ENCODE assay signal across 16 cellular contexts in genomic region chr12:119151445-119151844, GRCh38. TPM values are rescaled to one million over a fixed set of nuclear protein-coding genes. Genes with fewer than 3 reads are reported as not detected.
DNase-seq lines count a peak whose midpoint lies in the region; ATAC-seq, FAIRE-seq and TF ChIP-seq lines count a peak whose summit lies in the region.
"Had no signal": no experiment of that assay in that cellular context is flagged by ENCODE, and none has a peak within 500 bp of the region (broad histone marks: within the 10 kb centered on the region; RNA-seq: fewer than 3 reads in every experiment).

No MANE protein-coding gene starts in this region.

- DNase-seq in HepG2 (ENCODE audit: low spot score) (no peak), right lobe of liver (no peak), NCI-H69 (lab: John Stamatoyannopoulos, UW) (peak; percentile 31), fibroblast of mammary gland (ENCODE audit: low read depth) (peak; percentile 20), psoas muscle (no peak), GM13976 (ENCODE audit: low spot score) (no peak)
- DNase-seq: BE2C; CD4-positive, alpha-beta memory T cell; DND-41; GF-D8; HCEC 1CT; HFFc6 had no signal

- H3K9ac ChIP-seq in HepG2 (ENCODE audit: insufficient read depth, low read depth, low read length), result no peak overlapping the region

- POLR2A ChIA-PET in HepG2 (lab: Yijun Ruan, JAX), result no interaction called here

- intact Hi-C loops in HepG2 (cut with micrococcal nuclease; ENCODE audit: unreplicated experiment) (no loop called here), right lobe of liver (cut with DNase I) (no loop called here), psoas muscle (cut with DNase I) (no loop called here)

- TF ChIP-seq CTCF in HepG2 (CRISPR knock-in tag; IDR thresholded peaks at IDR 0.05) (no peak), right lobe of liver (IDR thresholded peaks at IDR 0.05) (no peak), fibroblast of mammary gland (conservative IDR thresholded peaks at IDR 0.05; ENCODE audit: control insufficient read depth, insufficient read depth, low read depth, low read length) (no peak), psoas muscle (IDR thresholded peaks at IDR 0.05) (no peak), GM13976 (IDR thresholded peaks at IDR 0.05; ENCODE audit: borderline replicate concordance, control extremely low read depth, extremely low read depth, insufficient read depth, missing control alignments) (no peak)

- in situ Hi-C loops in HepG2 (cut with HindIII; ENCODE audit: extremely low pct_ligation_motif_present, low pct_unique_long_range_greater_than_20kb) (no loop called here), GM13976 (cut with MboI; ENCODE audit: low sequenced_read_pairs, unreplicated experiment) (no loop called here)

- no TSS peak for BruUV-seq in HepG2 (replicated peaks; lab: Mats Ljungman, UMichigan)

- TF ChIP-seq EP300 in HepG2 (IDR thresholded peaks at IDR 0.05; ENCODE audit: low read depth in 2 of 2, low read length in 2 of 2) (no peak), HepG2 (CRISPR knock-in tag; IDR thresholded peaks at IDR 0.05; ENCODE audit: borderline replicate concordance) (no peak)

- H3K9me3 ChIP-seq in HepG2 (ENCODE audit: low read length) (peaks cover 8% of the 10 kb centered on the region; the same call in 1 of the 2 replicates), right lobe of liver (no peaks in the 10 kb centered on the region), psoas muscle (peaks cover 6% of the 10 kb centered on the region)
- H3K9me3 ChIP-seq: BE2C had no signal

- H3K4me3 ChIP-seq in HepG2 (replicated peaks in 1 of 3; ENCODE audit: insufficient read depth in 1 of 3, low read depth in 2 of 3, low read length in 3 of 3) (no peak overlapping the region), right lobe of liver (no peak overlapping the region), fibroblast of mammary gland (ENCODE audit: control insufficient read depth, low read depth, low read length) (no peak overlapping the region), psoas muscle (no peak overlapping the region)
- H3K4me3 ChIP-seq: A549 had no signal

- H3K27me3 ChIP-seq in HepG2 (ENCODE audit: control insufficient read depth in 1 of 2, insufficient read depth in 2 of 2, low read length in 2 of 2), result no peaks in the 10 kb centered on the region
- no peaks in the 10 kb centered on the region for H3K27me3 ChIP-seq in right lobe of liver
- no peaks in the 10 kb centered on the region for H3K27me3 ChIP-seq in psoas muscle (ENCODE audit: insufficient read depth in 3 of 3, low read length in 2 of 3)
- H3K27me3 ChIP-seq: BE2C had no signal

- no peaks in the 10 kb centered on the region for H3K4me1 ChIP-seq in HepG2 (ENCODE audit: insufficient read depth, low read length)
- H3K4me1 ChIP-seq in right lobe of liver, result no peaks in the 10 kb centered on the region
- H3K4me1 ChIP-seq in psoas muscle, result peaks cover 21% of the 10 kb centered on the region
- H3K4me1 ChIP-seq: A549, BE2C had no signal

- CTCF ChIA-PET in HepG2 (lab: Yijun Ruan, JAX; ENCODE audit: low intra/inter-chr PET ratio, low total read pairs), result no interaction called here

- H3K79me2 ChIP-seq in HepG2 (ENCODE audit: insufficient read depth, low read length), result no peaks in the 10 kb centered on the region

- no peaks in the 10 kb centered on the region for H4K20me1 ChIP-seq in HepG2 (ENCODE audit: insufficient read depth, low read length)

- H3K27ac ChIP-seq in HepG2 (ENCODE audit: extremely low read length, insufficient read depth, low read length), result no peak overlapping the region
- no peak overlapping the region for H3K27ac ChIP-seq in right lobe of liver
- H3K27ac ChIP-seq in psoas muscle, result no peak overlapping the region
- H3K27ac ChIP-seq: A549, C4-2B, HL-60 had no signal

- H3K36me3 ChIP-seq in HepG2 (replicated peaks in 1 of 2; ENCODE audit: control insufficient read depth in 1 of 2, insufficient read depth in 2 of 2, low read length in 2 of 2) (no peaks in the 10 kb centered on the region), right lobe of liver (no peaks in the 10 kb centered on the region), psoas muscle (ENCODE audit: insufficient read depth in 1 of 2, low read depth in 1 of 2) (no peaks in the 10 kb centered on the region)

- ATAC-seq in HepG2 (no peak), right lobe of liver (no peak), psoas muscle (no peak), HG03378 (IDR thresholded peaks at IDR 0.05; ENCODE audit: unreplicated experiment) (no peak)
- ATAC-seq: A549 had no signal

- TF ChIP-seq POLR2A in HepG2 (IDR thresholded peaks at IDR 0.05; ENCODE audit: insufficient read depth in 1 of 2, low read depth in 2 of 2, low read length in 2 of 2) (no peak), right lobe of liver (IDR thresholded peaks at IDR 0.05) (no peak)

- no peak for TF ChIP-seq RAD21 in HepG2 (CRISPR knock-in tag; IDR thresholded peaks at IDR 0.05)

- no peak overlapping the region for H2AFZ ChIP-seq in HepG2 (ENCODE audit: low read length)

- no peak overlapping the region for H3K4me2 ChIP-seq in HepG2 (ENCODE audit: low read depth, low read length)
- H3K4me2 ChIP-seq: A549 had no signal

- no peak for FAIRE-seq in HepG2 (lab: Jason Lieb, UNC)
- FAIRE-seq: A549 had no signal

- 20% methylated on average over 1 of the region's 1 CpG for WGBS in HepG2 (ENCODE audit: low lambda C conversion rate)
- 80% methylated on average over 1 of the region's 1 CpG for WGBS in right lobe of liver (ENCODE audit: insufficient coverage, low coverage, low lambda C conversion rate, missing lambda C conversion rate)
- 90 to 91% (median 91%) methylated on average over 1 of the region's 1 CpG for whole genome bisulfite sequencing in psoas muscle, 3 donors

TF ChIP-seq in HepG2, 621 proteins besides CTCF, POLR2A, EP300 and RAD21:
- TF ChIP-seq NFATC3 (CRISPR knock-in tag; IDR thresholded peaks at IDR 0.05), result no peak
- TF ChIP-seq ZNF331 (CRISPR knock-in tag; IDR thresholded peaks at IDR 0.05), result peak; percentile 95

RNA-seq across cellular contexts. Expression of gene HSPB8, which starts 27.3 kb away (rescaled TPM):
- 0.44 and 0.49 TPM in 2 replicates for total RNA-seq in HepG2 (2016; rRNA removed; fragmentation: Illumina TruSeq; extraction: Trizol)
- 0.10 TPM in 1 of 2 replicates, not detected in the other for total RNA-seq in HepG2 (2016; cell fraction: cytosol; rRNA removed; fragmentation: Illumina TruSeq; extraction: Trizol; ENCODE audit: low read depth)
- 0.22 and 0.27 TPM in 2 replicates for total RNA-seq in HepG2 (2016; cell fraction: insoluble cytoplasmic fraction; rRNA removed; fragmentation: Illumina TruSeq; extraction: Trizol)
- 0.31 TPM in 2 replicates for total RNA-seq in HepG2 (2016; cell fraction: membrane; rRNA removed; fragmentation: Illumina TruSeq; extraction: Trizol)
- 0.16 and 0.50 TPM in 2 replicates for total RNA-seq in HepG2 (2016; cell fraction: nucleus; rRNA removed; fragmentation: Illumina TruSeq; extraction: Trizol)
- 0.54 and 0.60 TPM in 2 replicates for polyA plus RNA-seq in HepG2 (2011; rRNA removed)
- polyA plus RNA-seq in HepG2 (2011; cell fraction: cytosol; rRNA removed), result 0.30 and 0.64 TPM in 2 replicates
- 0.27 and 0.35 TPM in 2 replicates for polyA plus RNA-seq in HepG2 (2011; cell fraction: nucleus; rRNA removed)
- polyA plus RNA-seq in HepG2 (2012), result 0.16 TPM in 1 of 2 replicates, not detected in the other
- 0.10 TPM in 1 of 2 replicates, not detected in the other for polyA plus RNA-seq in HepG2 (2016; cell fraction: cytosol; fragmentation: Illumina TruSeq; extraction: Trizol; ENCODE audit: low read depth)
- polyA plus RNA-seq in HepG2 (2016; cell fraction: insoluble cytoplasmic fraction; fragmentation: Illumina TruSeq; extraction: Trizol; ENCODE audit: low read depth), result 0.57 and 0.75 TPM in 2 replicates
- 0.27 TPM in 1 of 2 replicates, not detected in the other for polyA plus RNA-seq in HepG2 (2016; cell fraction: membrane; fragmentation: Illumina TruSeq; extraction: Trizol; ENCODE audit: low read depth)
- polyA plus RNA-seq in HepG2 (2016; cell fraction: nucleus; fragmentation: Illumina TruSeq; extraction: Trizol; ENCODE audit: insufficient read depth, low read depth), result 0.22 and 0.49 TPM in 2 replicates
- 0.52 and 44.1 TPM in 2 replicates for polyA minus RNA-seq in HepG2 (2011; rRNA and poly(A)+ RNA removed; ENCODE audit: low replicate concordance)
- polyA minus RNA-seq in HepG2 (2011; cell fraction: cytosol; rRNA and poly(A)+ RNA removed), result 0.53 TPM in 1 of 2 replicates, not detected in the other
- 0.75 and 1.2 TPM in 2 replicates for polyA minus RNA-seq in HepG2 (2011; cell fraction: nucleus; rRNA and poly(A)+ RNA removed)
- 10 to 100 TPM in 2 of 6 experiments, 1 to 10 TPM in 3, under 1 TPM in 1; 0.68 to 15.9 (median 2.5) TPM for total RNA-seq in right lobe of liver
- total RNA-seq in psoas muscle, result 1,000 to 10,000 TPM in 2 of 4 donors, 100 to 1,000 TPM in 2; 659 to 1,236 (median 1,042) TPM
- 1,000 to 10,000 TPM in 1 of 3 donors, 100 to 1,000 TPM in 2; 398 to 1,629 (median 676) TPM for polyA plus RNA-seq in psoas muscle
- total RNA-seq: CD4-positive, alpha-beta memory T cell had no signal
- polyA plus RNA-seq: CD4-positive, alpha-beta memory T cell had no signal

Comparison
In these comparisons a context has a peak if more than half of its experiments do, and no peak if none do; other contexts are left out.
1. DNase-seq: peak in NCI-H69 (single experiment) and fibroblast of mammary gland (single experiment); none in HepG2 (single experiment), right lobe of liver (0 of 3), psoas muscle (0 of 2) and GM13976 (single experiment).
2. RNA of gene HSPB8, which starts 27.3 kb away (total RNA-seq): 659 to 1,236 TPM in psoas muscle; 0.68 to 15.9 TPM in right lobe of liver and 0.10 to 0.50 TPM in HepG2; every median in the first group is over 10 times any median in the second.